In the genomic region with DNA sequence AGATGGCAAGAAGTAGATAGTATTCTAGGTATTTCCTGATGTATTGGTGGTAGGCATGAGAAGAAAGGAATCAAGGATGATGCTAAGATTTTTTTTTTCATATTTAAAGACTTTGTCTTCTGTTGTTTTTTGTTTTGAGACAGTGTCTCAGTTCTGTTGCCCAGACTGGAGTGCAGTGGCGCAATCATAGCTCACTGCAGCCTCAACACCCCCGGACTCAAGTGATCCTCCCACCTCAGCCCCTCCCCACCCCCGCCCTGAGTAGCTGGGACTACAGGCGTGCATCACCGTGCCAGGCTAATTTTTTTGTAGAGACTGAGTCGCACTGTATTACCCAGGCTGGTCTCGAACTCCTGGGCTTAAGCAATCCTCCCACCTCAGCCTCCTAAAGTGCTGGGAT, we compare ENCODE assay signal across 14 cellular contexts. TPM values are rescaled to one million over a fixed set of nuclear protein-coding genes. Genes with fewer than 3 reads are reported as not detected.
A peak's percentile ranks its signal among the peaks of the same experiment; 100 is the strongest.
DNase-seq lines count a peak whose midpoint lies in the region; ATAC-seq and TF ChIP-seq lines count a peak whose summit lies in the region.
"Had no signal": no experiment of that assay in that cellular context is flagged by ENCODE, and none has a peak within 500 bp of the region (broad histone marks: within the 10 kb centered on the region; RNA-seq: fewer than 3 reads in every experiment).

No MANE protein-coding gene starts in this region.

- TF ChIP-seq CTCF in CD4-positive, alpha-beta T cell (IDR thresholded peaks at IDR 0.05) = peak; percentile 7
- TF ChIP-seq CTCF in mesothelial cell of epicardium (IDR thresholded peaks at IDR 0.05; ENCODE audit: unreplicated experiment) = no peak

- no peak for ATAC-seq in CD4-positive, alpha-beta T cell (ENCODE audit: poor library complexity)
- ATAC-seq in activated CD8-positive, alpha-beta T cell treated with anti-CD3 and anti-CD28 coated beads, Interleukin-2, amount 10 ng/mL, durations not matched to agents 7 days and 5 days = no peak
- ATAC-seq in HG03342 (IDR thresholded peaks at IDR 0.05; ENCODE audit: unreplicated experiment) = no peak

- peak in 1 of 10 experiments; percentile 38 for DNase-seq in CD4-positive, alpha-beta T cell
- no peak for DNase-seq in activated CD8-positive, alpha-beta T cell treated with anti-CD3 and anti-CD28 coated beads, Interleukin-2, amount 10 ng/mL, durations not matched to agents 7 days and 5 days
- DNase-seq in mesothelial cell of epicardium (ENCODE audit: low spot score in 2 of 2, unreplicated experiment in 2 of 2) (no peak), SK-N-DZ (ENCODE audit: low spot score) (no peak), cerebellar nuclear complex (lab: John Stamatoyannopoulos, UW) (no peak), inferior parietal cortex (ENCODE audit: extremely low spot score) (no peak)
- DNase-seq: GDM1, NCI-H1417 treated with DMSO at 0.1 percent for 48 hours, NCI-H524 treated with DMSO at 0.1 percent for 48 hours, posterior cingulate gyrus had no signal

- H3K27me3 Mint-ChIP-seq in CD4-positive, alpha-beta T cell = no peaks in the 10 kb centered on the region
- no peaks in the 10 kb centered on the region for H3K27me3 Mint-ChIP-seq in activated CD8-positive, alpha-beta T cell treated with anti-CD3 and anti-CD28 coated beads, Interleukin-2, amount 10 ng/mL, durations not matched to agents 7 days and 5 days (ENCODE audit: low read depth)
- no peaks in the 10 kb centered on the region for H3K27me3 Mint-ChIP-seq in mesothelial cell of epicardium (ENCODE audit: low read depth)

- H3K9me3 ChIP-seq in CD4-positive, alpha-beta T cell (ENCODE audit: control insufficient read depth, low read length) = no peaks in the 10 kb centered on the region

- H3K4me3 ChIP-seq in ACC112 (ENCODE audit: low read depth, low read length) = no peak overlapping the region
- H3K4me3 ChIP-seq: cardiac muscle cell had no signal

- intact Hi-C loops in CD4-positive, alpha-beta T cell (cut with DNase I, micrococcal nuclease) = loop anchor here (2.0 to 5.0 kb wide), 6 partner anchors 41 to 236 kb away; a partner anchor contains a TSS

- no peak overlapping the region for H2AFZ ChIP-seq in ACC112 (ENCODE audit: low read length, unreplicated experiment)

- H3K9me3 Mint-ChIP-seq in CD4-positive, alpha-beta T cell = no peaks in the 10 kb centered on the region
- no peaks in the 10 kb centered on the region for H3K9me3 Mint-ChIP-seq in activated CD8-positive, alpha-beta T cell treated with anti-CD3 and anti-CD28 coated beads, Interleukin-2, amount 10 ng/mL, durations not matched to agents 7 days and 5 days (ENCODE audit: insufficient read depth)
- H3K9me3 Mint-ChIP-seq in mesothelial cell of epicardium = no peaks in the 10 kb centered on the region

- no peaks in the 10 kb centered on the region for H3K27me3 ChIP-seq in ACC112 (ENCODE audit: insufficient read depth, low read length)
- no peaks in the 10 kb centered on the region for H3K27me3 ChIP-seq in CD4-positive, alpha-beta T cell (ENCODE audit: control insufficient read depth, insufficient read depth, low read length)
- H3K27me3 ChIP-seq: cardiac muscle cell had no signal

- peaks cover 63% of the 10 kb centered on the region for H3K4me1 Mint-ChIP-seq in CD4-positive, alpha-beta T cell (ENCODE audit: low read depth)
- peaks cover 29% of the 10 kb centered on the region for H3K4me1 Mint-ChIP-seq in activated CD8-positive, alpha-beta T cell treated with anti-CD3 and anti-CD28 coated beads, Interleukin-2, amount 10 ng/mL, durations not matched to agents 7 days and 5 days (ENCODE audit: low read depth)
- peaks cover 25% of the 10 kb centered on the region for H3K4me1 Mint-ChIP-seq in mesothelial cell of epicardium

- peaks cover under 1% of the 10 kb centered on the region; the same call in 1 of the 2 replicates for H3K36me3 ChIP-seq in ACC112 (ENCODE audit: insufficient read depth, low read length)
- H3K36me3 ChIP-seq: cardiac muscle cell had no signal

- peak overlapping the region; percentile 68 for H3K4me3 Mint-ChIP-seq in CD4-positive, alpha-beta T cell
- H3K4me3 Mint-ChIP-seq in activated CD8-positive, alpha-beta T cell treated with anti-CD3 and anti-CD28 coated beads, Interleukin-2, amount 10 ng/mL, durations not matched to agents 7 days and 5 days = no peak overlapping the region
- no peak overlapping the region for H3K4me3 Mint-ChIP-seq in mesothelial cell of epicardium

- POLR2A ChIA-PET in CD4-positive, alpha-beta T cell (lab: Charles Lee) = interaction anchor here (0.7 to 18.5 kb wide), 8 partner anchors 9 to 277 kb away, joined by 3 to 442 read pairs (median 4); a partner anchor contains a TSS
- POLR2A ChIA-PET in activated CD8-positive, alpha-beta T cell treated with anti-CD3 and anti-CD28 coated beads, Interleukin-2, amount 10 ng/mL, durations not matched to agents 7 days and 5 days (lab: Charles Lee) = interaction anchor here (0.5 to 13.1 kb wide), 5 partner anchors 11 to 150 kb away, joined by 3 to 194 read pairs (median 4); a partner anchor contains a TSS

- H3K27ac Mint-ChIP-seq in CD4-positive, alpha-beta T cell = peak overlapping the region; percentile 88
- H3K27ac Mint-ChIP-seq in activated CD8-positive, alpha-beta T cell treated with anti-CD3 and anti-CD28 coated beads, Interleukin-2, amount 10 ng/mL, durations not matched to agents 7 days and 5 days = peak overlapping the region; percentile 53
- peak overlapping the region; percentile 85 for H3K27ac Mint-ChIP-seq in mesothelial cell of epicardium

- H3K27ac ChIP-seq in ACC112 (ENCODE audit: low read depth, low read length) = peak overlapping the region; percentile 79
- H3K27ac ChIP-seq in CD4-positive, alpha-beta T cell (ENCODE audit: low read depth, low read length) = peak overlapping the region; percentile 59
- H3K27ac ChIP-seq: cardiac muscle cell, epithelial cell of prostate had no signal

- H3K79me2 ChIP-seq in ACC112 (ENCODE audit: control insufficient read depth, insufficient read depth, low read length, unreplicated experiment) = peaks cover 31% of the 10 kb centered on the region

- H3K36me3 Mint-ChIP-seq in CD4-positive, alpha-beta T cell (ENCODE audit: low read depth) = peaks cover 27% of the 10 kb centered on the region
- peaks cover 19% of the 10 kb centered on the region for H3K36me3 Mint-ChIP-seq in activated CD8-positive, alpha-beta T cell treated with anti-CD3 and anti-CD28 coated beads, Interleukin-2, amount 10 ng/mL, durations not matched to agents 7 days and 5 days (ENCODE audit: low read depth)
- H3K36me3 Mint-ChIP-seq in mesothelial cell of epicardium = no peaks in the 10 kb centered on the region

- CTCF ChIA-PET in CD4-positive, alpha-beta T cell (lab: Charles Lee) = interaction anchor here (0.7 to 4.0 kb wide), 21 partner anchors 12 to 174 kb away, joined by 3 to 20 read pairs (median 5); a partner anchor contains a TSS
- CTCF ChIA-PET in activated CD8-positive, alpha-beta T cell treated with anti-CD3 and anti-CD28 coated beads, Interleukin-2, amount 10 ng/mL, durations not matched to agents 7 days and 5 days (lab: Charles Lee) = interaction anchor here (0.8 to 3.4 kb wide), 20 partner anchors 10 to 166 kb away, joined by 3 to 54 read pairs (median 6); a partner anchor contains a TSS

- H3K4me1 ChIP-seq in ACC112 (ENCODE audit: control insufficient read depth, insufficient read depth, low read length, unreplicated experiment) = peaks cover 27% of the 10 kb centered on the region

RNA-seq across cellular contexts. Expression of a gene that starts 2.8 kb away (rescaled TPM):
- total RNA-seq in CD4-positive, alpha-beta T cell = 100 to 1,000 TPM; 168 to 173 TPM
- 100 to 1,000 TPM; 492 to 518 TPM for total RNA-seq in activated CD8-positive, alpha-beta T cell treated with anti-CD3 and anti-CD28 coated beads, Interleukin-2, amount 10 ng/mL, durations not matched to agents 7 days and 5 days
- 192 to 209 TPM (median 204 TPM) in 3 replicates for total RNA-seq in mesothelial cell of epicardium
- 68.7 and 78.3 TPM in 2 replicates for polyA plus RNA-seq in SK-N-DZ (2014; cell fraction: cytosol; rRNA removed)
- 34.4 and 48.8 TPM in 2 replicates for polyA plus RNA-seq in SK-N-DZ (2014; cell fraction: nucleus; rRNA removed)
